1 cellular context compared by ENCODE assay signal in genomic region chr4:176195184-176195978, GRCh38.
TF ChIP-seq lines count a peak whose summit lies in the region.

SPATA4 (minus strand) TSS chr4:176195585; CDS start chr4:176195562, 23 bp downstream.

TF ChIP-seq in HepG2, 621 proteins besides CTCF, POLR2A, EP300 and RAD21 (continued from another document and continues in another):
- TF ChIP-seq, protein P1, sequence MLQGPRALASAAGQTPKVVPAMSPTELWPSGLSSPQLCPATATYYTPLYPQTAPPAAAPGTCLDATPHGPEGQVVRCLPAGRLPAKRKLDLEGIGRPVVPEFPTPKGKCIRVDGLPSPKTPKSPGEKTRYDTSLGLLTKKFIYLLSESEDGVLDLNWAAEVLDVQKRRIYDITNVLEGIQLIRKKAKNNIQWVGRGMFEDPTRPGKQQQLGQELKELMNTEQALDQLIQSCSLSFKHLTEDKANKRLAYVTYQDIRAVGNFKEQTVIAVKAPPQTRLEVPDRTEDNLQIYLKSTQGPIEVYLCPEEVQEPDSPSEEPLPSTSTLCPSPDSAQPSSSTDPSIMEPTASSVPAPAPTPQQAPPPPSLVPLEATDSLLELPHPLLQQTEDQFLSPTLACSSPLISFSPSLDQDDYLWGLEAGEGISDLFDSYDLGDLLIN (CRISPR knock-in tag; IDR thresholded peaks at IDR 0.05; ENCODE audit: borderline replicate concordance) = no peak
- TF ChIP-seq ZNF484 (CRISPR knock-in tag; IDR thresholded peaks at IDR 0.05; ENCODE audit: borderline replicate concordance, low read depth) (no peak), ATF3 (CRISPR knock-in tag; IDR thresholded peaks at IDR 0.05) (no peak), MAFG (CRISPR knock-in tag; IDR thresholded peaks at IDR 0.05) (no peak), PLRG1 (conservative IDR thresholded peaks at IDR 0.05) (no peak), MXI1 (IDR thresholded peaks at IDR 0.05; ENCODE audit: borderline replicate concordance, low read depth, low read length) (peak; percentile 80; the same call in 2 of the 3 replicates), ZBTB43 (CRISPR knock-in tag; conservative IDR thresholded peaks at IDR 0.05) (0 out of 2 replicates have a peak, but pooled peaks have one; percentile 23), TFE3 (CRISPR knock-in tag; IDR thresholded peaks at IDR 0.05) (no peak), POLR2AphosphoS2 (IDR thresholded peaks at IDR 0.05; ENCODE audit: low read depth, low read length) (no peak), ZNF317 (CRISPR knock-in tag; IDR thresholded peaks at IDR 0.05) (no peak), STAT5B (CRISPR knock-in tag; IDR thresholded peaks at IDR 0.05) (no peak), ZNF552 (CRISPR knock-in tag; IDR thresholded peaks at IDR 0.05; ENCODE audit: borderline replicate concordance) (no peak), ARHGAP35 (CRISPR knock-in tag; IDR thresholded peaks at IDR 0.05; ENCODE audit: borderline replicate concordance) (0 out of 2 replicates have a peak, but pooled peaks have one; percentile 39), SMAD3 (CRISPR knock-in tag; IDR thresholded peaks at IDR 0.05) (0 out of 2 replicates have a peak, but pooled peaks have one; percentile 19), ZNF891 (CRISPR knock-in tag; IDR thresholded peaks at IDR 0.05) (no peak), TEAD3 (CRISPR knock-in tag; optimal IDR thresholded peaks at IDR 0.05; ENCODE audit: borderline replicate concordance) (peak; percentile 12), ZNF12 (CRISPR knock-in tag; IDR thresholded peaks at IDR 0.05) (no peak), ZBTB40 (IDR thresholded peaks at IDR 0.05) (no peak), ZBTB40 (CRISPR knock-in tag; IDR thresholded peaks at IDR 0.05) (peak; percentile 17; the same call in 1 of the 2 replicates)
- TF ChIP-seq, protein P2, sequence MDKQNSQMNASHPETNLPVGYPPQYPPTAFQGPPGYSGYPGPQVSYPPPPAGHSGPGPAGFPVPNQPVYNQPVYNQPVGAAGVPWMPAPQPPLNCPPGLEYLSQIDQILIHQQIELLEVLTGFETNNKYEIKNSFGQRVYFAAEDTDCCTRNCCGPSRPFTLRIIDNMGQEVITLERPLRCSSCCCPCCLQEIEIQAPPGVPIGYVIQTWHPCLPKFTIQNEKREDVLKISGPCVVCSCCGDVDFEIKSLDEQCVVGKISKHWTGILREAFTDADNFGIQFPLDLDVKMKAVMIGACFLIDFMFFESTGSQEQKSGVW (CRISPR knock-in tag; IDR thresholded peaks at IDR 0.05; ENCODE audit: borderline replicate concordance) = no peak
- TF ChIP-seq, protein P3, sequence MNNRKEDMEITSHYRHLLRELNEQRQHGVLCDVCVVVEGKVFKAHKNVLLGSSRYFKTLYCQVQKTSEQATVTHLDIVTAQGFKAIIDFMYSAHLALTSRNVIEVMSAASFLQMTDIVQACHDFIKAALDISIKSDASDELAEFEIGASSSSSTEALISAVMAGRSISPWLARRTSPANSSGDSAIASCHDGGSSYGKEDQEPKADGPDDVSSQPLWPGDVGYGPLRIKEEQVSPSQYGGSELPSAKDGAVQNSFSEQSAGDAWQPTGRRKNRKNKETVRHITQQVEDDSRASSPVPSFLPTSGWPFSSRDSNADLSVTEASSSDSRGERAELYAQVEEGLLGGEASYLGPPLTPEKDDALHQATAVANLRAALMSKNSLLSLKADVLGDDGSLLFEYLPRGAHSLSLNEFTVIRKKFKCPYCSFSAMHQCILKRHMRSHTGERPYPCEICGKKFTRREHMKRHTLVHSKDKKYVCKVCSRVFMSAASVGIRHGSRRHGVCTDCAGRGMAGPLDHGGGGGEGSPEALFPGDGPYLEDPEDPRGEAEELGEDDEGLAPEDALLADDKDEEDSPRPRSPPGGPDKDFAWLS (CRISPR knock-in tag; IDR thresholded peaks at IDR 0.05; ENCODE audit: borderline replicate concordance) = no peak
- TF ChIP-seq, protein P4, sequence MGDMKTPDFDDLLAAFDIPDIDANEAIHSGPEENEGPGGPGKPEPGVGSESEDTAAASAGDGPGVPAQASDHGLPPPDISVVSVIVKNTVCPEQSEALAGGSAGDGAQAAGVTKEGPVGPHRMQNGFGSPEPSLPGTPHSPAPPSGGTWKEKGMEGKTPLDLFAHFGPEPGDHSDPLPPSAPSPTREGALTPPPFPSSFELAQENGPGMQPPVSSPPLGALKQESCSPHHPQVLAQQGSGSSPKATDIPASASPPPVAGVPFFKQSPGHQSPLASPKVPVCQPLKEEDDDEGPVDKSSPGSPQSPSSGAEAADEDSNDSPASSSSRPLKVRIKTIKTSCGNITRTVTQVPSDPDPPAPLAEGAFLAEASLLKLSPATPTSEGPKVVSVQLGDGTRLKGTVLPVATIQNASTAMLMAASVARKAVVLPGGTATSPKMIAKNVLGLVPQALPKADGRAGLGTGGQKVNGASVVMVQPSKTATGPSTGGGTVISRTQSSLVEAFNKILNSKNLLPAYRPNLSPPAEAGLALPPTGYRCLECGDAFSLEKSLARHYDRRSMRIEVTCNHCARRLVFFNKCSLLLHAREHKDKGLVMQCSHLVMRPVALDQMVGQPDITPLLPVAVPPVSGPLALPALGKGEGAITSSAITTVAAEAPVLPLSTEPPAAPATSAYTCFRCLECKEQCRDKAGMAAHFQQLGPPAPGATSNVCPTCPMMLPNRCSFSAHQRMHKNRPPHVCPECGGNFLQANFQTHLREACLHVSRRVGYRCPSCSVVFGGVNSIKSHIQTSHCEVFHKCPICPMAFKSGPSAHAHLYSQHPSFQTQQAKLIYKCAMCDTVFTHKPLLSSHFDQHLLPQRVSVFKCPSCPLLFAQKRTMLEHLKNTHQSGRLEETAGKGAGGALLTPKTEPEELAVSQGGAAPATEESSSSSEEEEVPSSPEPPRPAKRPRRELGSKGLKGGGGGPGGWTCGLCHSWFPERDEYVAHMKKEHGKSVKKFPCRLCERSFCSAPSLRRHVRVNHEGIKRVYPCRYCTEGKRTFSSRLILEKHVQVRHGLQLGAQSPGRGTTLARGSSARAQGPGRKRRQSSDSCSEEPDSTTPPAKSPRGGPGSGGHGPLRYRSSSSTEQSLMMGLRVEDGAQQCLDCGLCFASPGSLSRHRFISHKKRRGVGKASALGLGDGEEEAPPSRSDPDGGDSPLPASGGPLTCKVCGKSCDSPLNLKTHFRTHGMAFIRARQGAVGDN (CRISPR knock-in tag; IDR thresholded peaks at IDR 0.05) = peak; percentile 76
- TF ChIP-seq, protein P5, sequence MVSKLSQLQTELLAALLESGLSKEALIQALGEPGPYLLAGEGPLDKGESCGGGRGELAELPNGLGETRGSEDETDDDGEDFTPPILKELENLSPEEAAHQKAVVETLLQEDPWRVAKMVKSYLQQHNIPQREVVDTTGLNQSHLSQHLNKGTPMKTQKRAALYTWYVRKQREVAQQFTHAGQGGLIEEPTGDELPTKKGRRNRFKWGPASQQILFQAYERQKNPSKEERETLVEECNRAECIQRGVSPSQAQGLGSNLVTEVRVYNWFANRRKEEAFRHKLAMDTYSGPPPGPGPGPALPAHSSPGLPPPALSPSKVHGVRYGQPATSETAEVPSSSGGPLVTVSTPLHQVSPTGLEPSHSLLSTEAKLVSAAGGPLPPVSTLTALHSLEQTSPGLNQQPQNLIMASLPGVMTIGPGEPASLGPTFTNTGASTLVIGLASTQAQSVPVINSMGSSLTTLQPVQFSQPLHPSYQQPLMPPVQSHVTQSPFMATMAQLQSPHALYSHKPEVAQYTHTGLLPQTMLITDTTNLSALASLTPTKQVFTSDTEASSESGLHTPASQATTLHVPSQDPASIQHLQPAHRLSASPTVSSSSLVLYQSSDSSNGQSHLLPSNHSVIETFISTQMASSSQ (IDR thresholded peaks at IDR 0.05; ENCODE audit: low read depth) = no peak
- TF ChIP-seq, protein P5 (CRISPR knock-in tag; IDR thresholded peaks at IDR 0.05; ENCODE audit: borderline replicate concordance) = no peak
